8 cellular contexts compared by ENCODE assay signal in the genomic region with DNA sequence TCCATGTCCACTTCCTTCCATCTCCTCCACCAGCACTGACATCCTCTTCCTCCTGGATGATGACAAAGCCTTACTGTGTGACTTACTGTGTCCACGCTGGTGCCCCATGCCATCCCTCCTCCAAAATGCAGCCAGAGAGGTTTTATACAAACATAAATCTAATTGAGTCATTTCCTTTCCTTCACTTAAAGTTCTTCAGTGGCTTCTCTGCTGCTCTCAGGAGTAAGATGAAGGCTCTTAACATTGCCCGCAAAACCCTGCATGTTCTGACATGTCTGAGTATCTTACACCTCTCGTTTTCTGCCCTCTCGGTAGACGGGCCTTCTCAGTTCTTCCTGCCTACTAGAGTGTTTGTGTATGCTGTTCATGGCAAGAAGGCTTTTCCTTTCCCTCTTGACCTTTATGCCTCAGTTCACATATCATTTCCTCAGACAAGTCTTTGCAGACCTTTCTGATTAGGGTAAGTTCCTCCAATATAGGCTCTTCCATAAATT.
DNase-seq lines count a peak whose midpoint lies in the region; ATAC-seq and TF ChIP-seq lines count a peak whose summit lies in the region.

No MANE protein-coding gene starts in this region.

- in situ Hi-C loops in GM13976 (cut with MboI; ENCODE audit: low sequenced_read_pairs, unreplicated experiment): no loop called here

- peak; percentile 68 for ATAC-seq in GM18517 (IDR thresholded peaks at IDR 0.05; ENCODE audit: unreplicated experiment)
- peak; percentile 73 for ATAC-seq in GM21717 (IDR thresholded peaks at IDR 0.05; ENCODE audit: unreplicated experiment)
- ATAC-seq in HG03521 (IDR thresholded peaks at IDR 0.05; ENCODE audit: unreplicated experiment): peak; percentile 59

- H3K4me3 ChIP-seq in epithelial cell of esophagus (ENCODE audit: low read length): no peak overlapping the region

- peak; percentile 96 for DNase-seq in epithelial cell of esophagus (ENCODE audit: low read depth)
- DNase-seq in GM13976 (ENCODE audit: low spot score): no peak
- DNase-seq in posterior cingulate gyrus: no peak
- DNase-seq in RPMI8226: no peak
- no peak for DNase-seq in NK-92 treated with Interleukin-12 subunit alpha and Interleukin-12 subunit beta, amount 100 ng/mL, for 24 hours (lab: John Stamatoyannopoulos, UW)

- intact Hi-C loops in posterior cingulate gyrus (cut with DNase I): no loop called here

- TF ChIP-seq CTCF in epithelial cell of esophagus (IDR thresholded peaks at IDR 0.05; ENCODE audit: insufficient read depth, low read depth, low read length, missing control alignments): no peak
- TF ChIP-seq CTCF in GM13976 (IDR thresholded peaks at IDR 0.05; ENCODE audit: borderline replicate concordance, control extremely low read depth, extremely low read depth, insufficient read depth, missing control alignments): no peak
